Comparison of ENCODE assay signal across 32 cellular contexts in genomic region chr5:178780581-178781498, GRCh38.
"Had no signal": no experiment of that assay in that cellular context is flagged by ENCODE, and none has a peak within 500 bp of the region (broad histone marks: within the 10 kb centered on the region; RNA-seq: fewer than 3 reads in every experiment).

No MANE protein-coding gene starts in this region.

- H3K4me3 ChIP-seq: gastrocnemius medialis, mucosa of descending colon, pancreas, right atrium auricular region, smooth muscle cell, stomach, thoracic aorta, uterus had no signal

- ATAC-seq: activated CD4-positive, CD25-positive, alpha-beta regulatory T cell treated with anti-CD3 and anti-CD28 coated beads, Interleukin-2, amount 50 U/mL, for 24 hours; gastrocnemius medialis; left ventricle myocardium superior; mucosa of descending colon; pancreas; stimulated activated naive B cell treated with anti-CD40 and anti-IgM and Interleukin-4, amounts not matched to agents 10 μg/mL and 1 μg/mL and 100 μg/mL, for 72 hours had no signal

- H3K9me3 ChIP-seq: gastrocnemius medialis, mucosa of descending colon, neutrophil, pancreas, right atrium auricular region, stomach, thoracic aorta, uterus had no signal

- FAIRE-seq: astrocyte, endometrium, islet of Langerhans, pancreas had no signal

- H3K4me1 ChIP-seq: gastrocnemius medialis, right atrium auricular region, stomach, uterus had no signal

- H3K27ac ChIP-seq: brain microvascular endothelial cell, gastrocnemius medialis, neutrophil, pancreas, right atrium auricular region, stomach, thoracic aorta, uterus, WERI-Rb-1 had no signal

- H3K4me2 ChIP-seq: smooth muscle cell had no signal

- DNase-seq: activated CD4-positive, alpha-beta memory T cell treated with anti-CD3 and anti-CD28 coated beads for 36 hours; activated CD4-positive, alpha-beta T cell treated with anti-CD3 and anti-CD28 coated beads for 48 hours; activated CD8-positive, alpha-beta memory T cell treated with anti-CD3 and anti-CD28 coated beads, Interleukin-2, amount 50 U/mL, for 4 hours; activated gamma-delta T cell; activated naive CD4-positive, alpha-beta T cell treated with anti-CD3 and anti-CD28 coated beads, Interleukin-2, amount 10 ng/mL, durations not matched to agents 7 days and 5 days; activated naive CD8-positive, alpha-beta T cell treated with anti-CD3 and anti-CD28 coated beads, Interleukin-2, amount 10 ng/mL, durations not matched to agents 7 days and 5 days; activated T-cell treated with anti-CD3 and anti-CD28 coated beads, Interleukin-2, amount 50 U/mL, for 1 hour; brain microvascular endothelial cell; dermis blood vessel endothelial cell; effector CD8-positive, alpha-beta T cell; gastrocnemius medialis; glutamatergic neuron; left ventricle myocardium superior; mucosa of descending colon; nephron progenitor cell; pancreas; stimulated activated CD4-positive, alpha-beta T cell treated with anti-CD3 and anti-CD28 coated beads, Interleukin-1b, Interleukin-23, amount 100 ng/mL, for 48 hours; stimulated activated CD4-positive, alpha-beta T cell treated with anti-CD3 and anti-CD28 coated beads, Interleukin-4, amount 100 ng/mL, for 4 hours; stimulated activated CD8-positive, alpha-beta memory T cell treated with anti-CD3 and anti-CD28 coated beads, Interleukin-4, amount 100 ng/mL, for 48 hours; stimulated activated naive B cell treated with anti-CD40 and anti-IgM and Interleukin-4, amounts not matched to agents 10 μg/mL and 1 μg/mL and 100 μg/mL, for 72 hours; stomach; T-helper 9 cell; uterus; WERI-Rb-1 had no signal

- H3K27me3 ChIP-seq: brain microvascular endothelial cell, gastrocnemius medialis, pancreas, right atrium auricular region, uterus had no signal

- H3K36me3 ChIP-seq: brain microvascular endothelial cell, gastrocnemius medialis, neutrophil, pancreas, right atrium auricular region, stomach, thoracic aorta, uterus, WERI-Rb-1 had no signal
